ENCODE assay signal across 8 cellular contexts in genomic region chr9:125747765-125748510, GRCh38. TPM values are rescaled to one million over a fixed set of nuclear protein-coding genes. Genes with fewer than 3 reads are reported as not detected.
DNase-seq lines count a peak whose midpoint lies in the region; ATAC-seq and TF ChIP-seq lines count a peak whose summit lies in the region.

No MANE protein-coding gene starts in this region.

- ATAC-seq in naive thymus-derived CD4-positive, alpha-beta T cell, result no peak
- no peak for ATAC-seq in GM21526 (IDR thresholded peaks at IDR 0.05; ENCODE audit: low FRiP score, unreplicated experiment)
- ATAC-seq in GM19328 (IDR thresholded peaks at IDR 0.05; ENCODE audit: unreplicated experiment), result no peak

- peak overlapping the region; percentile 86 to 98 (median 91) for H3K4me3 Mint-ChIP-seq in CD8-positive, alpha-beta memory T cell
- H3K4me3 Mint-ChIP-seq in IgD-negative memory B cell, result peak overlapping the region; percentile 85 to 98 (median 96)
- peak overlapping the region; percentile 83 to 95 (median 94) for H3K4me3 Mint-ChIP-seq in naive thymus-derived CD4-positive, alpha-beta T cell
- peak overlapping the region; percentile 90 for H3K4me3 Mint-ChIP-seq in type B pancreatic cell

- peaks cover 0 to 9% (median 0%) of the 10 kb centered on the region in 3 donors for H3K36me3 Mint-ChIP-seq in CD8-positive, alpha-beta memory T cell
- peaks cover 3% of the 10 kb centered on the region for H3K36me3 Mint-ChIP-seq in IgD-negative memory B cell
- H3K36me3 Mint-ChIP-seq in naive thymus-derived CD4-positive, alpha-beta T cell, result peaks cover 0 to 5% (median 0%) of the 10 kb centered on the region in 5 donors
- peaks cover 3% of the 10 kb centered on the region for H3K36me3 Mint-ChIP-seq in type B pancreatic cell

- H3K27me3 Mint-ChIP-seq in CD8-positive, alpha-beta memory T cell, result no peaks in the 10 kb centered on the region
- H3K27me3 Mint-ChIP-seq in IgD-negative memory B cell (no peaks in the 10 kb centered on the region), type B pancreatic cell (peaks cover 6% of the 10 kb centered on the region)
- H3K27me3 Mint-ChIP-seq in naive thymus-derived CD4-positive, alpha-beta T cell, result peaks cover 0 to 28% (median 0%) of the 10 kb centered on the region in 5 donors

- intact Hi-C loops in esophagus squamous epithelium (cut with DNase I), result no loop called here
- intact Hi-C loops in naive thymus-derived CD4-positive, alpha-beta T cell (cut with micrococcal nuclease), result loop anchor here (2.0 to 10.0 kb wide), 10 partner anchors 77 to 1167 kb away; partner anchors contain the start of genes ARPC5L (in 1 of the 2), GOLGA1 (in 1 of the 2), HSPA5 (in 1 of the 2) and RABEPK (in 1 of the 2)

- peak overlapping the region; percentile 68 to 93 (median 84) for H3K27ac Mint-ChIP-seq in CD8-positive, alpha-beta memory T cell
- H3K27ac Mint-ChIP-seq in IgD-negative memory B cell (peak overlapping the region in 2 of 3 donors; percentile 89 to 94), type B pancreatic cell (peak overlapping the region; percentile 91)
- H3K27ac Mint-ChIP-seq in naive thymus-derived CD4-positive, alpha-beta T cell, result peak overlapping the region; percentile 77 to 93 (median 88)

- peak; percentile 16 to 56 (median 28) for DNase-seq in CD8-positive, alpha-beta memory T cell
- DNase-seq in activated CD8-positive, alpha-beta memory T cell treated with anti-CD3 and anti-CD28 coated beads, Interleukin-2, amount 50 U/mL, for 48 hours, result peak; percentile 66
- DNase-seq in esophagus squamous epithelium (lab: John Stamatoyannopoulos, UW), result no peak
- peak in 8 of 9 donors; percentile 21 to 52 (median 28) for DNase-seq in naive thymus-derived CD4-positive, alpha-beta T cell
- peak; percentile 75 for DNase-seq in type B pancreatic cell (ENCODE audit: extremely low spot score, unreplicated experiment)

- TF ChIP-seq CTCF in esophagus squamous epithelium (IDR thresholded peaks at IDR 0.05), result no peak
- no peak for TF ChIP-seq CTCF in type B pancreatic cell (conservative IDR thresholded peaks at IDR 0.05)

- CTCF ChIA-PET in CD8-positive, alpha-beta memory T cell (lab: Charles Lee), result no interaction called here
- CTCF ChIA-PET in naive thymus-derived CD4-positive, alpha-beta T cell (lab: Charles Lee), result interaction anchor here (0.6 kb wide), 1 partner anchor 45 kb away, joined by 3 read pairs; no protein-coding TSS in a partner anchor

- H3K27ac ChIP-seq in CD8-positive, alpha-beta memory T cell (ENCODE audit: low read depth, low read length), result peak overlapping the region; percentile 22
- H3K27ac ChIP-seq in esophagus squamous epithelium, result peak overlapping the region; percentile 81 to 96 (median 92)
- H3K27ac ChIP-seq in naive thymus-derived CD4-positive, alpha-beta T cell (ENCODE audit: low read depth, low read length), result peak overlapping the region; percentile 73

- H3K27me3 ChIP-seq in CD8-positive, alpha-beta memory T cell (ENCODE audit: insufficient read depth, low read length, poor library complexity, severe bottlenecking), result no peaks in the 10 kb centered on the region
- no peaks in the 10 kb centered on the region for H3K27me3 ChIP-seq in esophagus squamous epithelium
- no peaks in the 10 kb centered on the region for H3K27me3 ChIP-seq in naive thymus-derived CD4-positive, alpha-beta T cell (ENCODE audit: control insufficient read depth in 2 of 2, insufficient read depth in 2 of 2, low read length in 2 of 2)

- H3K36me3 ChIP-seq in CD8-positive, alpha-beta memory T cell (ENCODE audit: insufficient read depth, low read length), result no peaks in the 10 kb centered on the region
- H3K36me3 ChIP-seq in esophagus squamous epithelium, result no peaks in the 10 kb centered on the region
- peaks cover 0 to 8% (median 0%) of the 10 kb centered on the region in 3 experiments for H3K36me3 ChIP-seq in naive thymus-derived CD4-positive, alpha-beta T cell (ENCODE audit: control insufficient read depth in 2 of 3, insufficient read depth in 3 of 3, low read length in 3 of 3)

- peaks cover 25 to 42% (median 25%) of the 10 kb centered on the region in 3 donors for H3K4me1 Mint-ChIP-seq in CD8-positive, alpha-beta memory T cell
- H3K4me1 Mint-ChIP-seq in IgD-negative memory B cell, result peaks cover 11 to 25% (median 22%) of the 10 kb centered on the region in 3 donors
- H3K4me1 Mint-ChIP-seq in naive thymus-derived CD4-positive, alpha-beta T cell, result peaks cover 14 to 56% (median 42%) of the 10 kb centered on the region in 7 donors
- H3K4me1 Mint-ChIP-seq in type B pancreatic cell (ENCODE audit: unreplicated experiment), result peaks cover 44% of the 10 kb centered on the region

- peak in 2 of 4 donors; percentile 16 to 20 for TF ChIP-seq POLR2A in esophagus squamous epithelium (IDR thresholded peaks at IDR 0.05)

- 0% methylated on average over 2 of the region's 89 CpGs; no CpG with 5 or more reads in 1 of the 2 donors for WGBS in esophagus squamous epithelium, 2 donors

- peak overlapping the region; percentile 69 for H3K4me3 ChIP-seq in CD8-positive, alpha-beta memory T cell (ENCODE audit: low read length)
- peak overlapping the region; percentile 54 to 84 (median 78) for H3K4me3 ChIP-seq in esophagus squamous epithelium
- H3K4me3 ChIP-seq in naive thymus-derived CD4-positive, alpha-beta T cell (ENCODE audit: low read length), result peak overlapping the region; percentile 83

- H3K9me3 Mint-ChIP-seq in CD8-positive, alpha-beta memory T cell, result no peaks in the 10 kb centered on the region
- H3K9me3 Mint-ChIP-seq in IgD-negative memory B cell (no peaks in the 10 kb centered on the region), type B pancreatic cell (no peaks in the 10 kb centered on the region)
- peaks cover 0 to 3% (median 0%) of the 10 kb centered on the region in 11 donors for H3K9me3 Mint-ChIP-seq in naive thymus-derived CD4-positive, alpha-beta T cell

- POLR2A ChIA-PET in CD8-positive, alpha-beta memory T cell (lab: Charles Lee), result interaction anchor here (0.9 kb wide), 1 partner anchor 75 kb away, joined by 3 read pairs; no protein-coding TSS in a partner anchor
- POLR2A ChIA-PET in naive thymus-derived CD4-positive, alpha-beta T cell (lab: Charles Lee), result interaction anchor here (1.5 to 2.3 kb wide), 3 partner anchors 41 to 76 kb away, joined by 4 to 8 read pairs (median 4); partner anchors contain the start of gene MAPKAP1

- peaks cover 22% of the 10 kb centered on the region for H3K4me1 ChIP-seq in CD8-positive, alpha-beta memory T cell (ENCODE audit: insufficient read depth, low read length)
- H3K4me1 ChIP-seq in esophagus squamous epithelium, result peaks cover 14 to 67% (median 24%) of the 10 kb centered on the region in 3 donors
- peaks cover 0 to 4% of the 10 kb centered on the region in 2 donors for H3K4me1 ChIP-seq in naive thymus-derived CD4-positive, alpha-beta T cell (ENCODE audit: control insufficient read depth in 2 of 2, insufficient read depth in 2 of 2, low read length in 2 of 2)

- no peaks in the 10 kb centered on the region for H3K9me3 ChIP-seq in CD8-positive, alpha-beta memory T cell (ENCODE audit: low read length)
- H3K9me3 ChIP-seq in esophagus squamous epithelium, result no peaks in the 10 kb centered on the region
- H3K9me3 ChIP-seq in naive thymus-derived CD4-positive, alpha-beta T cell (ENCODE audit: control insufficient read depth in 2 of 3, low read length in 3 of 3), result no peaks in the 10 kb centered on the region

RNA-seq across cellular contexts. Expression of gene PBX3, which starts 0.8 kb away (rescaled TPM):
- total RNA-seq in CD8-positive, alpha-beta memory T cell, result 10 to 100 TPM; 12.8 to 13.4 TPM
- polyA plus RNA-seq in CD8-positive, alpha-beta memory T cell, result 4.6 TPM
- 7.2 TPM for polyA plus RNA-seq in IgD-negative memory B cell
- total RNA-seq in esophagus squamous epithelium, result 10 to 100 TPM; 10.2 to 27.1 (median 12.7) TPM
- total RNA-seq in naive thymus-derived CD4-positive, alpha-beta T cell, result 10 to 100 TPM; 15.6 to 38.1 (median 22.0) TPM
- polyA plus RNA-seq in naive thymus-derived CD4-positive, alpha-beta T cell, result 1 to 10 TPM; 3.6 to 6.1 TPM
- 31.1 and 60.9 TPM in 2 replicates for total RNA-seq in type B pancreatic cell (ENCODE audit: low replicate concordance)

RNA-seq across cellular contexts. Expression of gene MAPKAP1, which starts 40.9 kb away (rescaled TPM):
- total RNA-seq in CD8-positive, alpha-beta memory T cell, result 100 to 1,000 TPM; 111 to 119 TPM
- polyA plus RNA-seq in CD8-positive, alpha-beta memory T cell, result 64.7 TPM
- 74.7 TPM for polyA plus RNA-seq in IgD-negative memory B cell
- total RNA-seq in esophagus squamous epithelium, result 10 to 100 TPM; 59.0 to 87.0 (median 70.9) TPM
- total RNA-seq in naive thymus-derived CD4-positive, alpha-beta T cell, result 10 to 100 TPM; 41.3 to 63.8 (median 55.8) TPM
- polyA plus RNA-seq in naive thymus-derived CD4-positive, alpha-beta T cell, result 10 to 100 TPM; 52.5 to 73.6 TPM
- 67.3 and 77.9 TPM in 2 replicates for total RNA-seq in type B pancreatic cell (ENCODE audit: low replicate concordance)

Comparison
In these comparisons a context has a peak if more than half of its experiments do, and no peak if none do; other contexts are left out.
1. H3K27ac ChIP-seq: peak in every context shown above with its lines; median percentile 92 in esophagus squamous epithelium; 73 in naive thymus-derived CD4-positive, alpha-beta T cell; 22 in CD8-positive, alpha-beta memory T cell.